In the genomic region with DNA sequence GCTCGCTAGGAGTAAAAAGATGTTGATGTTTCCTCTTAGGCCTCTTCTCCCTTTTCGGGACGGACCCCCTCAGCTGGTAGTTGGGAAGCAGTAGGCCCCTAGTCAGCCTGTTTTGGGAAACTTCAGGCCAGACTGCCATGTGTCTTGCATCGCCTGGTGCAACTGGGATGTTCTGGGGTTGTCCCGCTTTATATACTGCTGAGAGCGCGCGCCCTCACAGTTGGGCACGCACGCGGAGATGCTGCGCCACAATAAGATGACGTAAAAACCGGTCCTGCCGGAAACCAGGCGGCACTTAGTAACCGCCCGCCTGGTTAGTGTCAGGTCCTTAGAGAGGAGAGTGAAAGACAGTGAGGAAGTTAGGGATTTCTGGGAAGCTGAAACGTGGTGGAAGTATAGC, we compare ENCODE assay signal across 20 cellular contexts.
DNase-seq lines count a peak whose midpoint lies in the region; ATAC-seq, FAIRE-seq and TF ChIP-seq lines count a peak whose summit lies in the region.
"Had no signal": no experiment of that assay in that cellular context is flagged by ENCODE, and none has a peak within 500 bp of the region (broad histone marks: within the 10 kb centered on the region; RNA-seq: fewer than 3 reads in every experiment).

No MANE protein-coding gene starts in this region.

- WGBS in spleen, 5 donors, result 70 to 93% (median 92%) methylated on average over 18 to 19 of the region's 19 CpGs

- H3K27me3 Mint-ChIP-seq in T-cell, result no peaks in the 10 kb centered on the region
- H3K27me3 Mint-ChIP-seq: CD4-positive, alpha-beta T cell had no signal

- no peak overlapping the region for H3K27ac ChIP-seq in spleen
- H3K27ac ChIP-seq in colonic mucosa, result no peak overlapping the region
- H3K27ac ChIP-seq: 22Rv1, A549, C4-2B had no signal

- H3K27ac Mint-ChIP-seq in T-cell, result no peak overlapping the region
- H3K27ac Mint-ChIP-seq: CD4-positive, alpha-beta T cell; GM23338 had no signal

- H3K4me1 Mint-ChIP-seq in T-cell, result no peaks in the 10 kb centered on the region
- H3K4me1 Mint-ChIP-seq: GM23338 had no signal

- H3K9me3 ChIP-seq in spleen (no peaks in the 10 kb centered on the region), colonic mucosa (no peaks in the 10 kb centered on the region)
- H3K9me3 ChIP-seq: A549, Caco-2 had no signal

- intact Hi-C loops in spleen (cut with DNase I; ENCODE audit: low total_unique reads), result no loop called here
- intact Hi-C loops in colonic mucosa (cut with DNase I), result no loop called here

- H3K9me3 Mint-ChIP-seq in T-cell, result peaks cover 0 to 3% (median 0%) of the 10 kb centered on the region in 3 donors
- H3K9me3 Mint-ChIP-seq: GM23338 had no signal

- H3K4me1 ChIP-seq in spleen (no peaks in the 10 kb centered on the region), colonic mucosa (no peaks in the 10 kb centered on the region)
- H3K4me1 ChIP-seq: A549, Caco-2 had no signal

- DNase-seq in NCI-H1930 (lab: John Stamatoyannopoulos, UW) (peak; percentile 55 to 60), RPMI8226 (peak; percentile 20), bronchial epithelial cell (ENCODE audit: low read depth) (no peak), spleen (peak; percentile 59), T-cell (no peak), colonic mucosa (no peak)
- no peak for DNase-seq in activated naive CD4-positive, alpha-beta T cell treated with Interleukin-2 at 50 U/mL for 16 hours
- DNase-seq: AML-193; Caco-2; CD4-positive, alpha-beta T cell; HCEC 1CT had no signal

- H3K4me3 Mint-ChIP-seq in T-cell, result no peak overlapping the region
- H3K4me3 Mint-ChIP-seq: CD4-positive, alpha-beta T cell; GM23338 had no signal

- H3K27me3 ChIP-seq in bronchial epithelial cell (ENCODE audit: control insufficient read depth, insufficient read depth, low read length) (no peaks in the 10 kb centered on the region), spleen (replicated peaks in 1 of 7) (no peaks in the 10 kb centered on the region), colonic mucosa (no peaks in the 10 kb centered on the region)

- ATAC-seq in T-cell (replicated peaks in 1 of 4), result no peak
- ATAC-seq: A549, GM23338 had no signal

- POLR2A ChIA-PET in T-cell (lab: Charles Lee), result no interaction called here

- no peaks in the 10 kb centered on the region for H3K36me3 Mint-ChIP-seq in T-cell

- CTCF ChIA-PET in T-cell (lab: Charles Lee), result no interaction called here

- no peak overlapping the region for H3K4me3 ChIP-seq in bronchial epithelial cell (ENCODE audit: low read depth, low read length)
- H3K4me3 ChIP-seq in spleen, result no peak overlapping the region
- no peak overlapping the region for H3K4me3 ChIP-seq in colonic mucosa
- H3K4me3 ChIP-seq: A549, GM23338 had no signal

- FAIRE-seq in bronchial epithelial cell (lab: Jason Lieb, UNC), result peak; percentile 36
- FAIRE-seq: A549, D721Med, G401.6, GM12892, GM18507, H54 had no signal

- H3K36me3 ChIP-seq in bronchial epithelial cell (ENCODE audit: control insufficient read depth, insufficient read depth, low read length), result no peaks in the 10 kb centered on the region
- no peaks in the 10 kb centered on the region for H3K36me3 ChIP-seq in spleen
- no peaks in the 10 kb centered on the region for H3K36me3 ChIP-seq in colonic mucosa

- H3K9ac ChIP-seq in colonic mucosa (ENCODE audit: low read depth in 2 of 2, low read length in 2 of 2), result no peak overlapping the region

- TF ChIP-seq POLR2A in spleen (IDR thresholded peaks at IDR 0.05), result no peak

- TF ChIP-seq CTCF in bronchial epithelial cell (IDR thresholded peaks at IDR 0.05; ENCODE audit: insufficient read depth, low read length, severe bottlenecking), result no peak
- TF ChIP-seq CTCF in spleen (IDR thresholded peaks at IDR 0.05 in 8 of 11, conservative IDR thresholded peaks at IDR 0.05 in 3 of 11), result no peak
- TF ChIP-seq CTCF in colonic mucosa (IDR thresholded peaks at IDR 0.05), result no peak

Comparison
In these comparisons a context has a peak if more than half of its experiments do, and no peak if none do; other contexts are left out.
1. DNase-seq: peak in NCI-H1930 (2 of 2), RPMI8226 (single experiment) and spleen (single experiment); none in bronchial epithelial cell (single experiment), T-cell (0 of 34), activated naive CD4-positive, alpha-beta T cell treated with Interleukin-2 at 50 U/mL for 16 hours (single experiment) and colonic mucosa (single experiment).